In the genomic region with DNA sequence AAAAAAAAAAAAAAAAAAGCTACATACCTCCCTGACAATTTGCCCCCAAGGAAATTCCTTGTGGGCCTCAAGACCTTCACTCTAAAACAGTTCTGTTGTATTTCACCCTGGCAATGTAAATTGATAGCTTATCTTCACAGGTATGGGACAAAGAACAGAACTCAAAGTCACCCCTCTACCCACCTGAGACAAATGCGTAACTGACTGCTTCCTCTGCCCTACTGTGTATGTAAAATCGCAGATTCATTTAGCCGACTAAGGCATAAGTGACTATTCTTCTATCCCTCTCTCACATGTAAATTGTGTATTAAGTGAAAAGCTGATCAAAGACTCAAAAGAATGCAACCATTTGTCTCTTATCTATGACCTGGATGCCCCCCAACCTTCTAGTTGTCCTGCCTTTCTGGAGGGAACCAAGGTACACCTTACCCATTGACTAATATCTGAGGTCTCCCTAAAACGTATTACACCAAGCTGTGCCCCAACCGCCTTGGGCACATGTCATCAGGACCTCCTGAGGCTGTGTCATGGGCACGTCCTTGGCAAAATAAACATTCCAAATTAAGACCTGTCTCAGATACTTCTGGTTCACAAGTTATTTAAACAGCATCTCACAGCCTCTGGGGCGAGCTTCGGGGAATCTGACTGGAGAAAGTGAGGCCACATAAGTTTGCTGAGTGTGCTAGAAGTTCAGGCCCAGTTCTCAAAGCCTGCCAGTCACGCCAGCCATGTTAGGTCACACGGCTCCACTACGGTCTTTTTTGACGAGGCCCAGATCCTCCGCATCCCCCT, we compare ENCODE assay signal across 8 cellular contexts. TPM values are rescaled to one million over a fixed set of nuclear protein-coding genes. Genes with fewer than 3 reads are reported as not detected.
A peak's percentile ranks its signal among the peaks of the same experiment; 100 is the strongest.
DNase-seq lines count a peak whose midpoint lies in the region; ATAC-seq and TF ChIP-seq lines count a peak whose summit lies in the region.

No MANE protein-coding gene starts in this region.

- peak overlapping the region; percentile 82 for H3K4me2 ChIP-seq in OCI-LY7 (ENCODE audit: low read length)

- H3K9me3 ChIP-seq in OCI-LY7 (ENCODE audit: low read length) (no peaks in the 10 kb centered on the region), duodenal mucosa (ENCODE audit: control insufficient read depth in 1 of 2, low read length in 2 of 2) (no peaks in the 10 kb centered on the region)

- H3K27ac ChIP-seq in OCI-LY7 (ENCODE audit: low read depth, low read length, poor library complexity, severe bottlenecking), result peak overlapping the region; percentile 80
- peak overlapping the region; percentile 94 for H3K27ac ChIP-seq in duodenal mucosa (ENCODE audit: low read depth, low read length)

- no peaks in the 10 kb centered on the region for H3K27me3 ChIP-seq in H7 (ENCODE audit: control insufficient read depth, insufficient read depth, low read length)
- H3K27me3 ChIP-seq in duodenal mucosa (ENCODE audit: control insufficient read depth in 1 of 2, insufficient read depth in 2 of 2, low read length in 2 of 2), result no peaks in the 10 kb centered on the region

- H4K20me1 ChIP-seq in OCI-LY7 (ENCODE audit: insufficient read depth, low read length), result peaks cover 25% of the 10 kb centered on the region

- H3K9ac ChIP-seq in duodenal mucosa (ENCODE audit: low read depth in 1 of 2, low read length in 2 of 2), result peak overlapping the region; percentile 74 to 95

- H3K4me1 ChIP-seq in OCI-LY7 (ENCODE audit: insufficient read depth, low read length, poor library complexity, severe bottlenecking) (peaks cover 30% of the 10 kb centered on the region), duodenal mucosa (ENCODE audit: control insufficient read depth in 1 of 2, insufficient read depth in 2 of 2, low read length in 2 of 2) (peaks cover 27 to 32% of the 10 kb centered on the region in 2 donors)

- CTCF ChIA-PET in OCI-LY7 (lab: Charles Lee; ENCODE audit: unreplicated experiment), result no interaction called here

- no TSS peak for BruUV-seq in OCI-LY7 (replicated peaks; lab: Mats Ljungman, UMichigan)

- no peaks in the 10 kb centered on the region for H3K9me2 ChIP-seq in OCI-LY7 (ENCODE audit: insufficient read depth, low read length)

- H2AFZ ChIP-seq in OCI-LY7 (ENCODE audit: low read length), result peak overlapping the region; percentile 13; the same call in 1 of the 2 replicates

- intact Hi-C loops in OCI-LY7 (cut with micrococcal nuclease; ENCODE audit: unreplicated experiment), result loop anchor here (5.0 to 10.0 kb wide), 3 partner anchors 340 to 1740 kb away; a partner anchor contains a TSS

- peak overlapping the region; percentile 95 to 100 (median 98) for H3K27ac Mint-ChIP-seq in naive thymus-derived CD8-positive, alpha-beta T cell

- H3K4me3 Mint-ChIP-seq in naive thymus-derived CD8-positive, alpha-beta T cell, result peak overlapping the region; percentile 87 to 95 (median 91)

- H3K36me3 ChIP-seq in H7 (replicated peaks; ENCODE audit: control insufficient read depth, insufficient read depth, low read length) (no peaks in the 10 kb centered on the region), OCI-LY7 (ENCODE audit: insufficient read depth, low read length) (peaks cover 39% of the 10 kb centered on the region), duodenal mucosa (ENCODE audit: control insufficient read depth in 1 of 2, insufficient read depth in 2 of 2, low read length in 2 of 2) (no peaks in the 10 kb centered on the region)

- peaks cover 55% of the 10 kb centered on the region for H3K79me2 ChIP-seq in OCI-LY7 (ENCODE audit: insufficient read depth, low read depth, low read length)

- peaks cover 0 to 2% (median 0%) of the 10 kb centered on the region in 5 donors for H3K27me3 Mint-ChIP-seq in naive thymus-derived CD8-positive, alpha-beta T cell

- no peak for TF ChIP-seq CTCF in GM12875 (IDR thresholded peaks at IDR 0.05; ENCODE audit: borderline replicate concordance, insufficient read depth, low read depth, low read length)
- TF ChIP-seq CTCF in OCI-LY7 (conservative IDR thresholded peaks at IDR 0.05; ENCODE audit: low read length), result no peak

- peaks cover 32 to 55% (median 48%) of the 10 kb centered on the region in 4 donors for H3K4me1 Mint-ChIP-seq in naive thymus-derived CD8-positive, alpha-beta T cell

- H3K4me3 ChIP-seq in GM12875 (ENCODE audit: low read depth, low read length), result peak overlapping the region; percentile 83
- H3K4me3 ChIP-seq in H7 (ENCODE audit: insufficient read depth, low read depth, low read length), result peak overlapping the region; percentile 92
- peak overlapping the region; percentile 77 for H3K4me3 ChIP-seq in OCI-LY7 (ENCODE audit: low read depth, low read length, poor library complexity, severe bottlenecking)
- peak overlapping the region; percentile 70 to 85 for H3K4me3 ChIP-seq in duodenal mucosa (ENCODE audit: low read depth in 1 of 2, low read length in 2 of 2)

- POLR2A ChIA-PET in OCI-LY7 (lab: Charles Lee), result interaction anchor here (0.6 to 0.7 kb wide), 3 partner anchors 151 to 517 kb away, joined by 3 to 5 read pairs (median 4); no protein-coding TSS in a partner anchor
- POLR2A ChIA-PET in naive thymus-derived CD8-positive, alpha-beta T cell (lab: Charles Lee), result interaction anchor here (0.8 to 1.3 kb wide), 3 partner anchors 128 to 519 kb away, joined by 3 read pairs; a partner anchor contains a TSS

- H3K9me3 Mint-ChIP-seq in naive thymus-derived CD8-positive, alpha-beta T cell, result no peaks in the 10 kb centered on the region

- peaks cover 5 to 34% (median 6%) of the 10 kb centered on the region in 3 donors for H3K36me3 Mint-ChIP-seq in naive thymus-derived CD8-positive, alpha-beta T cell

- DNase-seq in H7 (no peak), OCI-LY7 (ENCODE audit: low spot score) (peak; percentile 35), mucosa of gallbladder (ENCODE audit: low spot score) (no peak), NCI-H446 (lab: John Stamatoyannopoulos, UW) (no peak)
- peak in 1 of 10 donors; percentile 3 for DNase-seq in naive thymus-derived CD8-positive, alpha-beta T cell

- ATAC-seq in naive thymus-derived CD8-positive, alpha-beta T cell, result peak; percentile 26 to 27
- ATAC-seq in GM19023 (IDR thresholded peaks at IDR 0.05; ENCODE audit: unreplicated experiment), result no peak

RNA-seq across cellular contexts. Expression of a gene that starts 1.0 kb away (rescaled TPM):
- total RNA-seq in H7 (2014; rRNA removed; shearing (Covaris generic)), result 172 and 220 TPM in 2 replicates
- 174 and 214 TPM in 2 replicates for total RNA-seq in OCI-LY7 (2014; rRNA removed; shearing (Covaris generic))
- total RNA-seq in OCI-LY7 (2022), result 268 and 274 TPM in 2 replicates
- 100 to 1,000 TPM; 134 to 142 TPM for total RNA-seq in naive thymus-derived CD8-positive, alpha-beta T cell
- 100 to 1,000 TPM; 169 to 218 (median 191) TPM for polyA plus RNA-seq in naive thymus-derived CD8-positive, alpha-beta T cell
- total RNA-seq in mucosa of gallbladder, result 134 TPM
